In genomic region chr19:38031423-38031770, GRCh38 we compare ENCODE assay signal across 21 cellular contexts.
A peak's percentile ranks its signal among the peaks of the same experiment; 100 is the strongest.
DNase-seq lines count a peak whose midpoint lies in the region; TF ChIP-seq lines count a peak whose summit lies in the region.
"Had no signal": no experiment of that assay in that cellular context is flagged by ENCODE, and none has a peak within 500 bp of the region (broad histone marks: within the 10 kb centered on the region; RNA-seq: fewer than 3 reads in every experiment).

No MANE protein-coding gene starts in this region.

- peaks cover 4% of the 10 kb centered on the region for H3K36me3 Mint-ChIP-seq in T-helper 2 cell treated with Interferon-gamma antibody and Interleukin-4, amounts not matched to agents 5 μg/mL and 100 μg/mL, for 36 hours (ENCODE audit: low read depth)
- peaks cover 10% of the 10 kb centered on the region for H3K36me3 Mint-ChIP-seq in neural progenitor cell
- H3K36me3 Mint-ChIP-seq in CD4-positive, alpha-beta memory T cell, result peaks cover 9 to 24% of the 10 kb centered on the region in 2 donors

- H3F3A ChIP-seq in neural progenitor cell (ENCODE audit: low read depth), result no peaks in the 10 kb centered on the region

- H3K79me2 ChIP-seq in neural progenitor cell (ENCODE audit: low read depth), result peaks cover 12% of the 10 kb centered on the region

- no peak overlapping the region for H2AFZ ChIP-seq in neural progenitor cell (replicated peaks)

- intact Hi-C loops in lower leg skin (cut with DNase I; ENCODE audit: low total_unique reads), result no loop called here
- intact Hi-C loops in CD4-positive, alpha-beta memory T cell (cut with micrococcal nuclease), result no loop called here

- no peak overlapping the region for H3K4me2 ChIP-seq in neural progenitor cell

- WGBS in lower leg skin, 2 donors, result 93 to 100% methylated on average over 2 of the region's 2 CpGs

- H3K27me3 Mint-ChIP-seq in T-helper 2 cell treated with Interferon-gamma antibody and Interleukin-4, amounts not matched to agents 5 μg/mL and 100 μg/mL, for 36 hours (ENCODE audit: low read depth), result no peaks in the 10 kb centered on the region
- peaks cover 9% of the 10 kb centered on the region for H3K27me3 Mint-ChIP-seq in neural progenitor cell (ENCODE audit: insufficient read depth, low read depth)
- no peaks in the 10 kb centered on the region for H3K27me3 Mint-ChIP-seq in CD4-positive, alpha-beta memory T cell
- H3K27me3 Mint-ChIP-seq: CD4-positive, CD25-positive, alpha-beta regulatory T cell had no signal

- H3K36me3 ChIP-seq in neural progenitor cell, result no peaks in the 10 kb centered on the region
- no peaks in the 10 kb centered on the region for H3K36me3 ChIP-seq in CD4-positive, alpha-beta memory T cell (ENCODE audit: insufficient read depth, low read length)
- H3K36me3 ChIP-seq: breast epithelium, prostate gland had no signal

- H3K9ac ChIP-seq in neural progenitor cell, result no peak overlapping the region

- in situ Hi-C loops in astrocyte of the spinal cord (cut with HindIII; ENCODE audit: low sequenced_read_pairs), result no loop called here

- TF ChIP-seq POLR2A in lower leg skin (IDR thresholded peaks at IDR 0.05), result no peak

- no peaks in the 10 kb centered on the region for H3K9me3 ChIP-seq in neural progenitor cell (ENCODE audit: low read depth)
- no peaks in the 10 kb centered on the region for H3K9me3 ChIP-seq in CD4-positive, alpha-beta memory T cell (ENCODE audit: control insufficient read depth in 1 of 2, low read length in 2 of 2)
- H3K9me3 ChIP-seq: breast epithelium, left ventricle myocardium inferior, prostate gland, SJSA1 had no signal

- no peaks in the 10 kb centered on the region for H3K4me1 Mint-ChIP-seq in T-helper 2 cell treated with Interferon-gamma antibody and Interleukin-4, amounts not matched to agents 5 μg/mL and 100 μg/mL, for 36 hours (ENCODE audit: low read depth)
- peaks cover 25% of the 10 kb centered on the region for H3K4me1 Mint-ChIP-seq in neural progenitor cell
- peaks cover 0 to 3% (median under 1%) of the 10 kb centered on the region in 4 donors for H3K4me1 Mint-ChIP-seq in CD4-positive, alpha-beta memory T cell

- H3K4me1 ChIP-seq in neural progenitor cell, result peaks cover 19% of the 10 kb centered on the region
- H3K4me1 ChIP-seq in CD4-positive, alpha-beta memory T cell (ENCODE audit: insufficient read depth, low read length), result no peaks in the 10 kb centered on the region
- H3K4me1 ChIP-seq: breast epithelium, prostate gland had no signal

- POLR2A ChIA-PET in CD4-positive, alpha-beta memory T cell (lab: Charles Lee; ENCODE audit: partially characterized antibody), result no interaction called here

- TF ChIP-seq CTCF in astrocyte of the spinal cord (IDR thresholded peaks at IDR 0.05; ENCODE audit: low read depth, low read length) (no peak), neural progenitor cell (IDR thresholded peaks at IDR 0.05) (no peak), lower leg skin (IDR thresholded peaks at IDR 0.05) (no peak)

- H3K27ac ChIP-seq in neural progenitor cell, result no peak overlapping the region
- H3K27ac ChIP-seq in CD4-positive, alpha-beta memory T cell (ENCODE audit: low read depth, low read length), result no peak overlapping the region
- H3K27ac ChIP-seq: breast epithelium, left ventricle myocardium inferior, prostate gland, SJSA1 had no signal

- DNase-seq in T-helper 2 cell treated with Interferon-gamma antibody and Interleukin-4, amounts not matched to agents 5 μg/mL and 100 μg/mL, for 36 hours (ENCODE audit: low spot score), result no peak
- DNase-seq in T-helper 2 cell (no peak), astrocyte of the spinal cord (ENCODE audit: low read depth, low spot score) (peak; percentile 91), iris pigment epithelial cell (ENCODE audit: low read depth) (peak; percentile 84), neural progenitor cell (ENCODE audit: low spot score) (no peak), lower leg skin (ENCODE audit: low spot score in 2 of 2) (no peak), cerebellum (ENCODE audit: low spot score) (no peak)
- no peak for DNase-seq in CD4-positive, alpha-beta memory T cell
- DNase-seq: 8988T; activated CD4-positive, alpha-beta T cell treated with anti-CD3 and anti-CD28 coated beads, Interleukin-2, amount 50 U/mL, for 1 hour; activated naive CD4-positive, alpha-beta T cell treated with anti-CD3 and anti-CD28 coated beads, Interleukin-2, amount 50 U/mL, for 16 hours; CD4-positive, CD25-positive, alpha-beta regulatory T cell; DMS79; effector CD8-positive, alpha-beta T cell; foreskin melanocyte; left ventricle myocardium inferior; stimulated activated CD4-positive, alpha-beta T cell treated with anti-CD3 and anti-CD28 coated beads, Interleukin-12 subunit alpha, Interleukin-12 subunit beta, amount 100 ng/mL, for 4 hours; stimulated activated naive CD4-positive, alpha-beta T cell treated with Interleukin-2 at 50 U/mL for 16 hours had no signal

- no peaks in the 10 kb centered on the region for H3K9me3 Mint-ChIP-seq in T-helper 2 cell treated with Interferon-gamma antibody and Interleukin-4, amounts not matched to agents 5 μg/mL and 100 μg/mL, for 36 hours
- no peaks in the 10 kb centered on the region for H3K9me3 Mint-ChIP-seq in neural progenitor cell
- no peaks in the 10 kb centered on the region for H3K9me3 Mint-ChIP-seq in CD4-positive, alpha-beta memory T cell

- H3K27ac Mint-ChIP-seq in T-helper 2 cell treated with Interferon-gamma antibody and Interleukin-4, amounts not matched to agents 5 μg/mL and 100 μg/mL, for 36 hours, result peak overlapping the region; percentile 6
- no peak overlapping the region for H3K27ac Mint-ChIP-seq in neural progenitor cell
- peak overlapping the region in 1 of 7 donors; percentile 57 for H3K27ac Mint-ChIP-seq in CD4-positive, alpha-beta memory T cell

- H3K4me3 ChIP-seq in astrocyte of the spinal cord (ENCODE audit: low read depth, low read length), result no peak overlapping the region
- H3K4me3 ChIP-seq in neural progenitor cell, result no peak overlapping the region
- H3K4me3 ChIP-seq in lower leg skin (ENCODE audit: low read depth, poor library complexity, severe bottlenecking), result no peak overlapping the region
- H3K4me3 ChIP-seq in CD4-positive, alpha-beta memory T cell (ENCODE audit: low read length in 2 of 2), result no peak overlapping the region
- H3K4me3 ChIP-seq: breast epithelium, left ventricle myocardium inferior, prostate gland, SJSA1 had no signal

- no peak overlapping the region for H3K4me3 Mint-ChIP-seq in T-helper 2 cell treated with Interferon-gamma antibody and Interleukin-4, amounts not matched to agents 5 μg/mL and 100 μg/mL, for 36 hours
- H3K4me3 Mint-ChIP-seq in neural progenitor cell, result no peak overlapping the region
- no peak overlapping the region for H3K4me3 Mint-ChIP-seq in CD4-positive, alpha-beta memory T cell
- H3K4me3 Mint-ChIP-seq: CD4-positive, CD25-positive, alpha-beta regulatory T cell had no signal

- no peaks in the 10 kb centered on the region for H3K27me3 ChIP-seq in neural progenitor cell
- H3K27me3 ChIP-seq in CD4-positive, alpha-beta memory T cell (ENCODE audit: insufficient read depth, low read length), result no peaks in the 10 kb centered on the region
- H3K27me3 ChIP-seq: breast epithelium, SJSA1 had no signal

- CTCF ChIA-PET in CD4-positive, alpha-beta memory T cell (lab: Charles Lee; ENCODE audit: partially characterized antibody), result no interaction called here

- peaks cover 40% of the 10 kb centered on the region for H4K20me1 ChIP-seq in neural progenitor cell (ENCODE audit: low read depth)

Comparison
In these comparisons a context has a peak if more than half of its experiments do, and no peak if none do; other contexts are left out.
1. DNase-seq: peak in astrocyte of the spinal cord (single experiment) and iris pigment epithelial cell (single experiment); none in T-helper 2 cell treated with Interferon-gamma antibody and Interleukin-4, amounts not matched to agents 5 μg/mL and 100 μg/mL, for 36 hours (single experiment), T-helper 2 cell (0 of 5), neural progenitor cell (single experiment), lower leg skin (0 of 2), CD4-positive, alpha-beta memory T cell (0 of 5) and cerebellum (single experiment).